Comparison of ENCODE assay signal across 12 cellular contexts in the genomic region with DNA sequence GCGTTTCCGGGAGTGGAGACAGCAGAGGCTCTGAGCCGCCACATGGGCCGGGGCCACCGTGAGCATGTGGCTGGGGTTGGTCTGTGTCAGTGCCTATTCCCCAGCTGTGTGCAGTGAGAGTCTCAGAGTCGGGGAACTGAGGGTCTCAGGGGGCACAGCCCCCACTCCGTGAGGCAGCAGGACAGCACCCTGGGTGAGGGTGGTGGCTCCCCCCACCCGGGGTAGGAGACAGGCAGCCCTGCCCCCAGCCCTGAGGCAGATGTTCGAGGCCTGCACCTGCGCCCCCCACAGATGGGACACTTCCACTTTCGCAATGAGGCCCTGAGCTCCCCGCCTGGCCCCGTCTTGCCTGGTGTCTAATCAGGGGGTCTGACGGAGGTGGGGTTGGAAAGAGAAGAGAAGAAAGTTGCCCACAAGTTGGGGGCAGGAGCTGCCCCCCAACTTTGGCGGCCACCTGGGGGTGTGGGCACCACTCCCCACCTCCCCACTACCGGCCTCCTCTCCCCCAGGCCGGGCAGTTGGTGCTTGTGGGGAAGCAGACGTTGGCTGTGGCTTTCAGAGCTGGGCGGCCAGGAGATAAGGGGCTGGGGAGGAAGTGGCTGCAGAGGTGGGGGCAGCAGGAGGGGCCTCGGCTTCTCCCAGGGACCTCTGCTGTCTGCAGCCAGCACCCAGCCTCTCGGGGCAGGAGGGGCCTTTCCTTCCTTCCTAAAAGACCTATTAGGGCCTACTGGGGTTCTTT.
DNase-seq lines count a peak whose midpoint lies in the region; ATAC-seq and TF ChIP-seq lines count a peak whose summit lies in the region.
"Had no signal": no experiment of that assay in that cellular context is flagged by ENCODE, and none has a peak within 500 bp of the region (broad histone marks: within the 10 kb centered on the region; RNA-seq: fewer than 3 reads in every experiment).

No MANE protein-coding gene starts in this region.

- peak; percentile 62 for TF ChIP-seq POLR2A in erythroblast (IDR thresholded peaks at IDR 0.05; ENCODE audit: low read length)

- ATAC-seq in GM21526 (IDR thresholded peaks at IDR 0.05; ENCODE audit: low FRiP score, unreplicated experiment), result peak; percentile 38

- DNase-seq in GM12865 (ENCODE audit: low read depth) (peak; percentile 89), Kasumi-1 (lab: John Stamatoyannopoulos, UW) (peak; percentile 80 to 83), erythroblast (lab: John Stamatoyannopoulos, UW) (peak; percentile 69 to 79), NCI-H2196 (lab: John Stamatoyannopoulos, UW; ENCODE audit: unreplicated experiment) (no peak), NCI-H446 treated with DMSO at 0.1 percent for 48 hours (lab: John Stamatoyannopoulos, UW) (no peak), NCI-H524 treated with DMSO at 0.1 percent for 48 hours (lab: John Stamatoyannopoulos, UW) (no peak), NCI-H1436 (lab: John Stamatoyannopoulos, UW) (no peak)
- DNase-seq: activated CD4-positive, alpha-beta T cell treated with anti-CD3 and anti-CD28 coated beads, Interleukin-2, amount 50 U/mL, for 48 hours; NCI-H446; ovary had no signal

- TF ChIP-seq CTCF in GM12865 (IDR thresholded peaks at IDR 0.05; ENCODE audit: insufficient read depth, low read depth, low read length, missing control alignments), result no peak

- H3K4me3 ChIP-seq in GM12865 (ENCODE audit: low read depth, low read length), result peak overlapping the region; percentile 84
- H3K4me3 ChIP-seq: cardiac muscle cell, ovary had no signal

Comparison
In these comparisons a context has a peak if more than half of its experiments do, and no peak if none do; other contexts are left out.
1. DNase-seq: peak in GM12865 (single experiment), Kasumi-1 (2 of 2) and erythroblast (2 of 2); none in NCI-H2196 (single experiment), NCI-H446 treated with DMSO at 0.1 percent for 48 hours (single experiment), NCI-H524 treated with DMSO at 0.1 percent for 48 hours (single experiment) and NCI-H1436 (single experiment).